In the genomic region with DNA sequence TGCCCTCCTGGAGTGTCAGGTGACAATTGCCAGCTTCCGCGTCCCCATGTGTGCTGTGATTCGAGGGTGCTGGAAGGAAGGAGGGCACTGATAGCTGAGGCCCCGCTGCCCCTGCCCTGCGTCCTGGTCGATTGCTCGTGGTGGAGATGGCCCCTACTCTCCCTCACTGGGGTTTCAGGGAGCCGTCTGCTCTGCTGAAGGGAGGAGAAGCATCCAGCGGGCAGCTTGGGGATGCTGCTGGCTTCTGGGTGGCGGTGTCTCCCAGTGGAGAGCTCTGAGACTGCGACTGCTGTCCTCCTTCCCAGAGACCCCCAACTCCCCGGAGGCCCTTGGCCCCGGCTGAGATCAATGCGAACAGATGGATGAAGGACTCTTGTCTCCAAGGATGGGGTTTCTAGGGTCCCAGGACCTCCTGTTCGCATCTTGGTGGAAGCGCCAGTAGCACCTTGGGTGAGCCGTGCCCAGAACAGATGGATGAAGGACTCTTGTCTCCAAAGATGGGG, we compare ENCODE assay signal across 13 cellular contexts.
"Had no signal": no experiment of that assay in that cellular context is flagged by ENCODE, and none has a peak within 500 bp of the region (broad histone marks: within the 10 kb centered on the region; RNA-seq: fewer than 3 reads in every experiment).

No MANE protein-coding gene starts in this region.

- H3K27me3 ChIP-seq: body of pancreas, tibial nerve had no signal

- H3K36me3 Mint-ChIP-seq: activated naive CD8-positive, alpha-beta T cell treated with anti-CD3 and anti-CD28 coated beads, Interleukin-2, amount 10 ng/mL, durations not matched to agents 7 days and 5 days; mesothelial cell of epicardium; natural killer cell treated with Interleukin-12 subunit alpha and Interleukin-12 subunit beta and Interleukin-15 and Interleukin-18, amount 100 ng/mL, for 72 hours; stimulated activated naive B cell treated with anti-CD40 and anti-IgM and Interleukin-4, amounts not matched to agents 10 μg/mL and 1 μg/mL and 100 μg/mL, for 72 hours had no signal

- H3K4me1 ChIP-seq: body of pancreas had no signal

- H3K4me1 Mint-ChIP-seq: activated B cell treated with CpG ODN at 0.5 μM for 24 hours; activated naive CD8-positive, alpha-beta T cell treated with anti-CD3 and anti-CD28 coated beads, Interleukin-2, amount 10 ng/mL, durations not matched to agents 7 days and 5 days had no signal

- H3K9me3 Mint-ChIP-seq: activated B cell treated with CpG ODN at 0.5 μM for 24 hours; activated CD8-positive, alpha-beta T cell treated with anti-CD3 and anti-CD28 coated beads for 36 hours; activated T-cell treated with anti-CD3 and anti-CD28 coated beads, Interleukin-2, amount 50 U/mL, for 24 hours; activated T-helper 2 cell treated with anti-CD3 and anti-CD28 coated beads, Interferon-gamma antibody, Interleukin-2, Interleukin-4, amounts not matched to agents 10 μg/mL and 5 μg/mL and 100 μg/mL, durations not matched to agents 14 hours and 24 hours and 36 hours; effector memory CD8-positive, alpha-beta T cell; natural killer cell treated with Interleukin-12 subunit alpha and Interleukin-12 subunit beta and Interleukin-15 and Interleukin-18, amount 100 ng/mL, for 72 hours had no signal

- H3K27me3 Mint-ChIP-seq: activated B cell treated with CpG ODN at 0.5 μM for 24 hours; activated CD8-positive, alpha-beta T cell treated with anti-CD3 and anti-CD28 coated beads for 36 hours; activated naive CD8-positive, alpha-beta T cell treated with anti-CD3 and anti-CD28 coated beads, Interleukin-2, amount 10 ng/mL, durations not matched to agents 7 days and 5 days; activated T-cell treated with anti-CD3 and anti-CD28 coated beads, Interleukin-2, amount 50 U/mL, for 24 hours; stimulated activated naive B cell treated with anti-CD40 and anti-IgM and Interleukin-4, amounts not matched to agents 10 μg/mL and 1 μg/mL and 100 μg/mL, for 72 hours had no signal

- DNase-seq: activated B cell treated with CpG ODN at 0.5 μM for 24 hours had no signal

- H3K27ac ChIP-seq: body of pancreas, spleen had no signal

- H3K36me3 ChIP-seq: spleen, tibial nerve had no signal

- H3K27ac Mint-ChIP-seq: activated B cell treated with CpG ODN at 0.5 μM for 24 hours; activated CD8-positive, alpha-beta T cell treated with anti-CD3 and anti-CD28 coated beads for 36 hours; activated naive CD8-positive, alpha-beta T cell treated with anti-CD3 and anti-CD28 coated beads, Interleukin-2, amount 10 ng/mL, durations not matched to agents 7 days and 5 days; activated T-cell treated with anti-CD3 and anti-CD28 coated beads, Interleukin-2, amount 50 U/mL, for 24 hours; activated T-helper 2 cell treated with anti-CD3 and anti-CD28 coated beads, Interferon-gamma antibody, Interleukin-2, Interleukin-4, amounts not matched to agents 10 μg/mL and 5 μg/mL and 100 μg/mL, durations not matched to agents 14 hours and 24 hours and 36 hours; effector memory CD8-positive, alpha-beta T cell; mesothelial cell of epicardium; natural killer cell treated with Interleukin-12 subunit alpha and Interleukin-12 subunit beta and Interleukin-15 and Interleukin-18, amount 100 ng/mL, for 72 hours; stimulated activated naive B cell treated with anti-CD40 and anti-IgM and Interleukin-4, amounts not matched to agents 10 μg/mL and 1 μg/mL and 100 μg/mL, for 72 hours had no signal

- H3K4me3 Mint-ChIP-seq: activated B cell treated with CpG ODN at 0.5 μM for 24 hours; activated CD8-positive, alpha-beta T cell treated with anti-CD3 and anti-CD28 coated beads for 36 hours; activated naive CD8-positive, alpha-beta T cell treated with anti-CD3 and anti-CD28 coated beads, Interleukin-2, amount 10 ng/mL, durations not matched to agents 7 days and 5 days; activated T-cell treated with anti-CD3 and anti-CD28 coated beads, Interleukin-2, amount 50 U/mL, for 24 hours; effector memory CD8-positive, alpha-beta T cell; mesothelial cell of epicardium; natural killer cell treated with Interleukin-12 subunit alpha and Interleukin-12 subunit beta and Interleukin-15 and Interleukin-18, amount 100 ng/mL, for 72 hours; stimulated activated naive B cell treated with anti-CD40 and anti-IgM and Interleukin-4, amounts not matched to agents 10 μg/mL and 1 μg/mL and 100 μg/mL, for 72 hours had no signal

- H3K9me3 ChIP-seq: body of pancreas, spleen, tibial nerve had no signal

- H3K4me3 ChIP-seq: body of pancreas, lung, spleen, tibial nerve had no signal
